7 cellular contexts compared by ENCODE assay signal in the genomic region with DNA sequence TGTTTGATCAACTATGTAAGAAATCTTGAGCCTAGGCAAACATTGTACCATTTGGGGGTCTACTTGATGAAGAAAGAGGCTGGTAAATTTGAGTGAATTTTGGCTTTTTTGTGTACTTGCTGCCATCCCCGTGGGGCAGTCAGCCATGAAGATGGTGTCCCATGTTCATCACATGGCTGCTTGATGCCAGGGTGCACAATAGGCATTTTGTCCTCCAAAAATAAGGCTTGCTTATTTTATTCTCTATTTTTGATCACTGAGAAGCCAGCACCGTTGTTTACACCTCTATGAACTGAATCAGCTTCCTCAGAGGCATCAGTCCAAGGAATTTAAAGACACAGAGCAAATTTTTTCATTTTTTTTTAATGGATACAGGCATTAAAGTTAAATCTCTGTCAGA.
"Had no signal": no experiment of that assay in that cellular context is flagged by ENCODE, and none has a peak within 500 bp of the region (broad histone marks: within the 10 kb centered on the region; RNA-seq: fewer than 3 reads in every experiment).

No MANE protein-coding gene starts in this region.

- DNase-seq: H7, HFFc6, IMR-90 had no signal

- H2AFZ ChIP-seq: GM23338 had no signal

- H3K4me3 ChIP-seq: GM23338, HAP-1, K562 had no signal

- FAIRE-seq: HTR-8/SVneo, K562 had no signal

- H3K4me2 ChIP-seq: GM23338 had no signal

- H3K4me1 ChIP-seq: HAP-1 had no signal

- H3K9me3 ChIP-seq: HAP-1 had no signal

- H3K36me3 ChIP-seq: HAP-1 had no signal
